ENCODE assay signal across 8 cellular contexts in genomic region chr14:100692859-100693558, GRCh38. TPM values are rescaled to one million over a fixed set of nuclear protein-coding genes. Genes with fewer than 3 reads are reported as not detected.
DNase-seq lines count a peak whose midpoint lies in the region; ATAC-seq, FAIRE-seq and TF ChIP-seq lines count a peak whose summit lies in the region.

No MANE protein-coding gene starts in this region.

- H3K36me3 Mint-ChIP-seq in neural crest cell (ENCODE audit: low read depth), result no peaks in the 10 kb centered on the region

- peaks cover 2% of the 10 kb centered on the region for H3K27me3 ChIP-seq in bronchial epithelial cell (ENCODE audit: control insufficient read depth, insufficient read depth, low read length)

- H3K9me3 Mint-ChIP-seq in neural crest cell, result no peaks in the 10 kb centered on the region

- CTCF ChIA-PET in HEK293T (lab: Yijun Ruan, JAX), result interaction anchor here (0.6 to 0.9 kb wide), 4 partner anchors 13 to 308 kb away, joined by 3 to 5 read pairs (median 4); no protein-coding TSS in a partner anchor

- H3K27ac Mint-ChIP-seq in neural crest cell (ENCODE audit: unreplicated experiment), result peak overlapping the region; percentile 21

- H3K4me3 Mint-ChIP-seq in neural crest cell, result no peak overlapping the region

- peaks cover 43% of the 10 kb centered on the region for H3K4me1 Mint-ChIP-seq in neural crest cell

- DNase-seq in ELF-1 (ENCODE audit: low read depth, low spot score) (peak; percentile 86), NCI-H345 (lab: John Stamatoyannopoulos, UW) (peak; percentile 93), bronchial epithelial cell (ENCODE audit: low read depth) (peak; percentile 98), neural crest cell (ENCODE audit: low read depth, low spot score) (no peak), left cardiac atrium (no peak), HEK293T (ENCODE audit: extremely low spot score) (no peak)

- peaks cover 2% of the 10 kb centered on the region for H3K27me3 Mint-ChIP-seq in neural crest cell (ENCODE audit: low read depth)

- no peaks in the 10 kb centered on the region for H3K36me3 ChIP-seq in bronchial epithelial cell (ENCODE audit: control insufficient read depth, insufficient read depth, low read length)

- H3K4me3 ChIP-seq in bronchial epithelial cell (ENCODE audit: low read depth, low read length), result no peak overlapping the region

- FAIRE-seq in bronchial epithelial cell (lab: Jason Lieb, UNC), result peak; percentile 99

- POLR2A ChIA-PET in HEK293T (lab: Yijun Ruan, JAX), result no interaction called here

- TF ChIP-seq CTCF in bronchial epithelial cell (IDR thresholded peaks at IDR 0.05; ENCODE audit: insufficient read depth, low read length, severe bottlenecking), result no peak
- TF ChIP-seq CTCF in neural crest cell (conservative IDR thresholded peaks at IDR 0.05), result no peak

- ATAC-seq in left cardiac atrium (no peak), GM18520 (IDR thresholded peaks at IDR 0.05; ENCODE audit: unreplicated experiment) (no peak), GM21528 (IDR thresholded peaks at IDR 0.05; ENCODE audit: low FRiP score, unreplicated experiment) (no peak)

- intact Hi-C loops in left cardiac atrium (cut with DNase I), result no loop called here

TF ChIP-seq in HEK293T, 16 proteins besides CTCF, POLR2A, EP300 and RAD21:
- no peak for TF ChIP-seq ZNF384 (IDR thresholded peaks at IDR 0.05)
- TF ChIP-seq BHLHE40 (IDR thresholded peaks at IDR 0.05; ENCODE audit: borderline replicate concordance), result no peak
- no peak for TF ChIP-seq L3MBTL2 (conservative IDR thresholded peaks at IDR 0.05)
- TF ChIP-seq SUZ12 (IDR thresholded peaks at IDR 0.05), result no peak
- TF ChIP-seq PKNOX1 (IDR thresholded peaks at IDR 0.05), result no peak
- no peak for TF ChIP-seq ELF4 (IDR thresholded peaks at IDR 0.05)
- TF ChIP-seq NFRKB (IDR thresholded peaks at IDR 0.05), result no peak
- no peak for TF ChIP-seq CTBP1 (IDR thresholded peaks at IDR 0.05; ENCODE audit: borderline replicate concordance)
- no peak for TF ChIP-seq FOXM1 (IDR thresholded peaks at IDR 0.05; ENCODE audit: borderline replicate concordance)
- no peak for TF ChIP-seq FOXA1 (IDR thresholded peaks at IDR 0.05)
- no peak for TF ChIP-seq FOXK2 (IDR thresholded peaks at IDR 0.05)
- TF ChIP-seq HDGF (IDR thresholded peaks at IDR 0.05; ENCODE audit: borderline replicate concordance), result no peak
- no peak for TF ChIP-seq TARDBP (IDR thresholded peaks at IDR 0.05)
- TF ChIP-seq LEF1 (IDR thresholded peaks at IDR 0.05; ENCODE audit: borderline replicate concordance), result no peak
- no peak for TF ChIP-seq SP1 (IDR thresholded peaks at IDR 0.05)
- TF ChIP-seq ARNT (IDR thresholded peaks at IDR 0.05), result no peak

RNA-seq across cellular contexts. Expression of gene DLK1, which starts 33.7 kb away (rescaled TPM):
- total RNA-seq in bronchial epithelial cell, result not detected in 2 replicates
- total RNA-seq in neural crest cell, result 4.4 and 5.2 TPM in 2 replicates
- total RNA-seq in left cardiac atrium, result 1 to 10 TPM in 1 of 2 donors, not detected in 1; 3.3 TPM

Comparison
In these comparisons a context has a peak if more than half of its experiments do, and no peak if none do; other contexts are left out.
1. DNase-seq: peak in ELF-1 (single experiment), NCI-H345 (single experiment) and bronchial epithelial cell (single experiment); none in neural crest cell (single experiment), left cardiac atrium (single experiment) and HEK293T (single experiment).